ENCODE assay signal across 9 cellular contexts in genomic region chr6:99822741-99823512, GRCh38.
A peak's percentile ranks its signal among the peaks of the same experiment; 100 is the strongest.
DNase-seq lines count a peak whose midpoint lies in the region; ATAC-seq and TF ChIP-seq lines count a peak whose summit lies in the region.
"Had no signal": no experiment of that assay in that cellular context is flagged by ENCODE, and none has a peak within 500 bp of the region (broad histone marks: within the 10 kb centered on the region; RNA-seq: fewer than 3 reads in every experiment).

No MANE protein-coding gene starts in this region.

- ATAC-seq in HG03175 (IDR thresholded peaks at IDR 0.05; ENCODE audit: unreplicated experiment) (peak; percentile 69), HG02884 (IDR thresholded peaks at IDR 0.05; ENCODE audit: unreplicated experiment) (no peak), GM19463 (IDR thresholded peaks at IDR 0.05; ENCODE audit: unreplicated experiment) (no peak)

- H3K27me3 ChIP-seq in AG04450 (ENCODE audit: control insufficient read depth, insufficient read depth, low read length) = no peaks in the 10 kb centered on the region

- CTCF ChIA-PET in AG04450 (lab: Charles Lee) = interaction anchor here (1.3 to 1.6 kb wide), 4 partner anchors 352 to 493 kb away, joined by 4 to 8 read pairs (median 6); no protein-coding TSS in a partner anchor

- H3K4me3 ChIP-seq in AG04450 (ENCODE audit: low read depth, low read length) = no peak overlapping the region
- H3K4me3 ChIP-seq in astrocyte of the cerebellum (ENCODE audit: low read depth, low read length) = no peak overlapping the region

- POLR2A ChIA-PET in AG04450 (lab: Yijun Ruan, JAX) = no interaction called here

- peak; percentile 56 for TF ChIP-seq CTCF in AG04450 (IDR thresholded peaks at IDR 0.05; ENCODE audit: low read depth, low read length)
- peak; percentile 59 for TF ChIP-seq CTCF in GM10266 (IDR thresholded peaks at IDR 0.05; ENCODE audit: control insufficient read depth, insufficient read depth, low read depth, missing control alignments)
- TF ChIP-seq CTCF in astrocyte of the cerebellum (IDR thresholded peaks at IDR 0.05; ENCODE audit: low read depth, low read length, missing control alignments) = peak; percentile 48

- DNase-seq in AG04450 (ENCODE audit: low read depth, low spot score) (peak; percentile 38), GM10266 (ENCODE audit: extremely low spot score) (peak; percentile 42), NCI-H345 treated with DMSO at 0.1 percent for 48 hours (lab: John Stamatoyannopoulos, UW; ENCODE audit: unreplicated experiment) (peak; percentile 72), astrocyte of the cerebellum (ENCODE audit: low read depth) (peak; percentile 16), iris pigment epithelial cell (ENCODE audit: low read depth) (peak; percentile 74)

- in situ Hi-C loops in astrocyte of the cerebellum (cut with HindIII; ENCODE audit: low sequenced_read_pairs) = no loop called here

- H3K27ac ChIP-seq in AG04450 (ENCODE audit: low read depth, low read length) = no peak overlapping the region
- H3K27ac ChIP-seq: skin epidermis had no signal

- no peaks in the 10 kb centered on the region for H3K9me3 ChIP-seq in AG04450 (ENCODE audit: control insufficient read depth, insufficient read depth, low read length)

Comparison
In these comparisons a context has a peak if more than half of its experiments do, and no peak if none do; other contexts are left out.
1. DNase-seq: peak in every context shown above with its lines; median percentile 74 in iris pigment epithelial cell; 72 in NCI-H345 treated with DMSO at 0.1 percent for 48 hours; 42 in GM10266; 38 in AG04450; 16 in astrocyte of the cerebellum.